8 cellular contexts compared by ENCODE assay signal in genomic region chrX:150683536-150684146, GRCh38. TPM values are rescaled to one million over a fixed set of nuclear protein-coding genes. Genes with fewer than 3 reads are reported as not detected.
DNase-seq lines count a peak whose midpoint lies in the region; ATAC-seq and TF ChIP-seq lines count a peak whose summit lies in the region.

No MANE protein-coding gene starts in this region.

- H3K9me2 ChIP-seq in Karpas-422 (replicated peaks; ENCODE audit: insufficient read depth, low read length), result no peaks in the 10 kb centered on the region

- TF ChIP-seq CTCF in fibroblast of villous mesenchyme (IDR thresholded peaks at IDR 0.05; ENCODE audit: insufficient read depth, low read depth, low read length), result peak; percentile 57
- TF ChIP-seq CTCF in upper lobe of left lung (IDR thresholded peaks at IDR 0.05), result peak in 5 of 6 experiments; percentile 37 to 51 (median 49)

- no peak for TF ChIP-seq EP300 in upper lobe of left lung (IDR thresholded peaks at IDR 0.05)

- no peaks in the 10 kb centered on the region for H4K20me1 ChIP-seq in Karpas-422 (ENCODE audit: insufficient read depth, low read depth, low read length)

- ATAC-seq in activated CD4-positive, alpha-beta T cell treated with anti-CD3 and anti-CD28 coated beads for 36 hours, result peak; percentile 53
- ATAC-seq in upper lobe of left lung (ENCODE audit: low FRiP score in 2 of 2) (peak in 1 of 2 donors; percentile 53), GM19395 (IDR thresholded peaks at IDR 0.05; ENCODE audit: unreplicated experiment) (no peak)

- peak; percentile 9 for DNase-seq in activated CD4-positive, alpha-beta T cell treated with anti-CD3 and anti-CD28 coated beads for 36 hours
- DNase-seq in activated CD4-positive, alpha-beta T cell treated with anti-CD3 and anti-CD28 coated beads, Interleukin-2, amount 50 U/mL, for 48 hours, result no peak
- peak; percentile 87 for DNase-seq in Karpas-422
- peak; percentile 3 for DNase-seq in SKM-1 (lab: John Stamatoyannopoulos, UW; ENCODE audit: unreplicated experiment)
- peak; percentile 52 for DNase-seq in fibroblast of villous mesenchyme (ENCODE audit: low read depth)
- no peak for DNase-seq in upper lobe of left lung
- DNase-seq in middle frontal gyrus (ENCODE audit: extremely low spot score, low spot score), result no peak

- CTCF ChIA-PET in activated CD4-positive, alpha-beta T cell treated with anti-CD3 and anti-CD28 coated beads for 36 hours (lab: Charles Lee), result interaction anchor here (0.6 to 4.4 kb wide), 23 partner anchors 8 to 733 kb away, joined by 3 to 43 read pairs (median 5); no protein-coding TSS in a partner anchor

- POLR2A ChIA-PET in activated CD4-positive, alpha-beta T cell treated with anti-CD3 and anti-CD28 coated beads for 36 hours (lab: Charles Lee), result interaction anchor here (0.9 kb wide), 1 partner anchor 32 kb away, joined by 3 read pairs; no protein-coding TSS in a partner anchor

- H3K27ac Mint-ChIP-seq in activated CD4-positive, alpha-beta T cell treated with anti-CD3 and anti-CD28 coated beads for 36 hours, result no peak overlapping the region

- H3K27me3 Mint-ChIP-seq in activated CD4-positive, alpha-beta T cell treated with anti-CD3 and anti-CD28 coated beads for 36 hours, result no peaks in the 10 kb centered on the region

- H3K79me2 ChIP-seq in Karpas-422 (ENCODE audit: low read length), result no peaks in the 10 kb centered on the region

- no peaks in the 10 kb centered on the region for H3K36me3 ChIP-seq in Karpas-422 (ENCODE audit: insufficient read depth, low read length)
- no peaks in the 10 kb centered on the region for H3K36me3 ChIP-seq in upper lobe of left lung

- H3K4me3 Mint-ChIP-seq in activated CD4-positive, alpha-beta T cell treated with anti-CD3 and anti-CD28 coated beads for 36 hours, result no peak overlapping the region

- no peaks in the 10 kb centered on the region for H3K9me3 Mint-ChIP-seq in activated CD4-positive, alpha-beta T cell treated with anti-CD3 and anti-CD28 coated beads for 36 hours (ENCODE audit: low read depth)

- TF ChIP-seq POLR2A in upper lobe of left lung (IDR thresholded peaks at IDR 0.05), result no peak

- H3K9me3 ChIP-seq in Karpas-422 (ENCODE audit: low read length) (no peaks in the 10 kb centered on the region), upper lobe of left lung (no peaks in the 10 kb centered on the region)

- 36 to 60% methylated on average over 7 of the region's 7 CpGs for WGBS in upper lobe of left lung, 2 donors

- no peak overlapping the region for H3K9ac ChIP-seq in Karpas-422 (ENCODE audit: low read length)

- intact Hi-C loops in activated CD4-positive, alpha-beta T cell treated with anti-CD3 and anti-CD28 coated beads for 36 hours (cut with DNase I, micrococcal nuclease), result loop anchor here (1.0 kb wide), 1 partner anchor 33 kb away; no protein-coding TSS in a partner anchor

- H3K4me2 ChIP-seq in Karpas-422 (ENCODE audit: low read depth, low read length, poor library complexity, severe bottlenecking), result no peak overlapping the region

- no peak overlapping the region for H3K4me3 ChIP-seq in Karpas-422 (ENCODE audit: low read length)
- no peak overlapping the region for H3K4me3 ChIP-seq in fibroblast of villous mesenchyme (ENCODE audit: low read depth, low read length)
- H3K4me3 ChIP-seq in upper lobe of left lung, result no peak overlapping the region

- H3K4me1 Mint-ChIP-seq in activated CD4-positive, alpha-beta T cell treated with anti-CD3 and anti-CD28 coated beads for 36 hours, result peaks cover 9% of the 10 kb centered on the region

- H2AFZ ChIP-seq in Karpas-422 (ENCODE audit: low read length), result no peak overlapping the region

- H3K36me3 Mint-ChIP-seq in activated CD4-positive, alpha-beta T cell treated with anti-CD3 and anti-CD28 coated beads for 36 hours (ENCODE audit: low read depth), result no peaks in the 10 kb centered on the region

- H3K27ac ChIP-seq in Karpas-422 (ENCODE audit: low read length), result no peak overlapping the region
- no peak overlapping the region for H3K27ac ChIP-seq in upper lobe of left lung

- H3K4me1 ChIP-seq in Karpas-422 (ENCODE audit: low read length) (no peaks in the 10 kb centered on the region), upper lobe of left lung (no peaks in the 10 kb centered on the region)

- H3K27me3 ChIP-seq in Karpas-422 (ENCODE audit: low read length) (no peaks in the 10 kb centered on the region), upper lobe of left lung (no peaks in the 10 kb centered on the region)

RNA-seq across cellular contexts. Expression of gene MTMR1, which starts 9.6 kb away (rescaled TPM):
- total RNA-seq in activated CD4-positive, alpha-beta T cell treated with anti-CD3 and anti-CD28 coated beads for 36 hours, result 10 to 100 TPM; 41.9 to 42.0 TPM
- 23.0 and 33.2 TPM in 2 replicates for total RNA-seq in Karpas-422 (2014; rRNA removed; shearing (Covaris generic); ENCODE audit: low replicate concordance)
- total RNA-seq in fibroblast of villous mesenchyme, result 15.5 and 30.2 TPM in 2 replicates
- total RNA-seq in upper lobe of left lung, result 10 to 100 TPM; 10.9 to 24.6 (median 20.8) TPM

Comparison
In these comparisons a context has a peak if more than half of its experiments do, and no peak if none do; other contexts are left out.
1. DNase-seq: peak in activated CD4-positive, alpha-beta T cell treated with anti-CD3 and anti-CD28 coated beads for 36 hours (single experiment), Karpas-422 (single experiment), SKM-1 (single experiment) and fibroblast of villous mesenchyme (single experiment); none in activated CD4-positive, alpha-beta T cell treated with anti-CD3 and anti-CD28 coated beads, Interleukin-2, amount 50 U/mL, for 48 hours (0 of 2), upper lobe of left lung (0 of 2) and middle frontal gyrus (single experiment).